Comparison of ENCODE assay signal across 1 cellular context in genomic region chr16:21233521-21234150, GRCh38.
TF ChIP-seq lines count a peak whose summit lies in the region.

Gene ANKS4B, plus strand, starts transcription at chr16:21233699. Its CDS starts 39 bp downstream, at chr16:21233738.

TF ChIP-seq in HepG2, 621 proteins besides CTCF, POLR2A, EP300 and RAD21 (continued from another document and continues in another):
- TF ChIP-seq ZNF256 (CRISPR knock-in tag; conservative IDR thresholded peaks at IDR 0.05) (no peak), SNAPC5 (CRISPR knock-in tag; IDR thresholded peaks at IDR 0.05; ENCODE audit: borderline replicate concordance) (no peak), TMF1 (CRISPR knock-in tag; IDR thresholded peaks at IDR 0.05; ENCODE audit: low read depth) (no peak), ZSCAN21 (CRISPR knock-in tag; IDR thresholded peaks at IDR 0.05; ENCODE audit: borderline replicate concordance) (no peak), ZNF367 (CRISPR knock-in tag; IDR thresholded peaks at IDR 0.05; ENCODE audit: borderline replicate concordance) (no peak), ZBTB43 (CRISPR knock-in tag; conservative IDR thresholded peaks at IDR 0.05) (peak; percentile 73; the same call in 1 of the 2 replicates), ZNF772 (CRISPR knock-in tag; IDR thresholded peaks at IDR 0.05) (peak; percentile 86; the same call in 1 of the 2 replicates), GATAD2A (CRISPR knock-in tag; IDR thresholded peaks at IDR 0.05) (peak; percentile 96), PRMT3 (CRISPR knock-in tag; IDR thresholded peaks at IDR 0.05; ENCODE audit: borderline replicate concordance, low read depth) (no peak), ZBTB40 (IDR thresholded peaks at IDR 0.05) (no peak), ZBTB40 (CRISPR knock-in tag; IDR thresholded peaks at IDR 0.05) (no peak; the same call in 1 of the 2 replicates), MIER2 (CRISPR knock-in tag; IDR thresholded peaks at IDR 0.05) (peak; percentile 88), HMGA1 (CRISPR knock-in tag; conservative IDR thresholded peaks at IDR 0.05) (no peak), ZNF607 (CRISPR knock-in tag; IDR thresholded peaks at IDR 0.05; ENCODE audit: borderline replicate concordance) (0 out of 2 replicates have a peak, but pooled peaks have one; percentile 47), THYN1 (CRISPR knock-in tag; IDR thresholded peaks at IDR 0.05; ENCODE audit: borderline replicate concordance, low read depth) (0 out of 2 replicates have a peak, but pooled peaks have one; percentile 67), SRF (IDR thresholded peaks at IDR 0.05; ENCODE audit: low read depth, low read length) (peak; percentile 79; the same call in 1 of the 2 replicates), FOXC1 (CRISPR knock-in tag; IDR thresholded peaks at IDR 0.05; ENCODE audit: borderline replicate concordance) (no peak), GATAD1 (CRISPR knock-in tag; IDR thresholded peaks at IDR 0.05) (peak; percentile 69), SRSF4 (IDR thresholded peaks at IDR 0.05; ENCODE audit: low read depth, low read length, poor library complexity, severe bottlenecking) (no peak), ZNF3 (CRISPR knock-in tag; IDR thresholded peaks at IDR 0.05) (peak; percentile 51; the same call in 1 of the 2 replicates), NFE2 (CRISPR knock-in tag; IDR thresholded peaks at IDR 0.05) (no peak), GTF2F1 (IDR thresholded peaks at IDR 0.05; ENCODE audit: low read length) (no peak), ZNF609 (CRISPR knock-in tag; IDR thresholded peaks at IDR 0.05; ENCODE audit: borderline replicate concordance) (peak; percentile 92), ESRRA (CRISPR knock-in tag; IDR thresholded peaks at IDR 0.05; ENCODE audit: low read depth) (peak; percentile 94), ATF3 (CRISPR knock-in tag; IDR thresholded peaks at IDR 0.05) (peak; percentile 77; the same call in 1 of the 2 replicates), YEATS4 (CRISPR knock-in tag; IDR thresholded peaks at IDR 0.05; ENCODE audit: borderline replicate concordance) (peak; percentile 86), ZNF691 (CRISPR knock-in tag; IDR thresholded peaks at IDR 0.05; ENCODE audit: borderline replicate concordance, low read depth) (peak; percentile 89; the same call in 1 of the 2 replicates), ZNF704 (CRISPR knock-in tag; IDR thresholded peaks at IDR 0.05; ENCODE audit: borderline replicate concordance) (no peak), FOXJ3 (CRISPR knock-in tag; IDR thresholded peaks at IDR 0.05; ENCODE audit: borderline replicate concordance) (peak; percentile 93), ZNF124 (CRISPR knock-in tag; IDR thresholded peaks at IDR 0.05) (peak; percentile 91), U2AF2 (IDR thresholded peaks at IDR 0.05; ENCODE audit: low read depth, low read length) (no peak), NRL (CRISPR knock-in tag; IDR thresholded peaks at IDR 0.05; ENCODE audit: borderline replicate concordance) (no peak), ISX (CRISPR knock-in tag; conservative IDR thresholded peaks at IDR 0.05) (peak; percentile 23; the same call in 1 of the 2 replicates), KMT2B (CRISPR knock-in tag; IDR thresholded peaks at IDR 0.05) (peak; percentile 72), BRCA1 (CRISPR knock-in tag; IDR thresholded peaks at IDR 0.05) (no peak; the same call in 1 of the 2 replicates), ZNF615 (CRISPR knock-in tag; IDR thresholded peaks at IDR 0.05; ENCODE audit: borderline replicate concordance) (peak; percentile 59; the same call in 1 of the 2 replicates), HOXA5 (CRISPR knock-in tag; IDR thresholded peaks at IDR 0.05) (peak; percentile 82), ZFP90 (CRISPR knock-in tag; IDR thresholded peaks at IDR 0.05; ENCODE audit: borderline replicate concordance) (no peak), NBN (conservative IDR thresholded peaks at IDR 0.05) (no peak), ETS1 (CRISPR knock-in tag; IDR thresholded peaks at IDR 0.05) (no peak), CCDC6 (CRISPR knock-in tag; IDR thresholded peaks at IDR 0.05) (no peak; the same call in 1 of the 2 replicates), U2AF1 (optimal IDR thresholded peaks at IDR 0.05; ENCODE audit: low read depth, low read length) (no peak), ZNF639 (CRISPR knock-in tag; conservative IDR thresholded peaks at IDR 0.05) (peak; percentile 61; the same call in 1 of the 2 replicates)
